In the genomic region with DNA sequence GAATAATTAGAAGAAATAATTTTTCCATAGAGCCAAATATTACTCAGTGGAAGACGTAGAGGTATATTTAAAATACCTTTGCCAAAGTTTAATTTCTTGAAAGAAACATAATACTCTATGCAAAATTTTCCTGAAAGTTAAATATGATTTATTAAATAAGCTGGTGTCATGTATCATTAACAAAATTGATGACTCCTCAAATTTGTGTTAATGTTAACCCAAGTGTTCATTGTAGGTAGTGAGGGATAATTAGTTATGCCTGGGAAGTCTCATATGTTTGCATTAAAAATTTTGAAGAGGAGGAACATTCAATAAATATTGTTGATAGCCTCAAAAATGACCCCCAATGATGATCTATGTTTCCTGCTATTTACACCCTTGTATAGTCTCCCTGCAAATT, we compare ENCODE assay signal across 37 cellular contexts.
"Had no signal": no experiment of that assay in that cellular context is flagged by ENCODE, and none has a peak within 500 bp of the region (broad histone marks: within the 10 kb centered on the region; RNA-seq: fewer than 3 reads in every experiment).

No MANE protein-coding gene starts in this region.

- H3K4me1 Mint-ChIP-seq: activated B cell treated with CpG ODN at 0.5 μM for 24 hours; activated CD4-positive, alpha-beta T cell treated with anti-CD3 and anti-CD28 coated beads, Interleukin-2, amount 10 ng/mL, durations not matched to agents 24 days and 14 days; activated naive CD4-positive, alpha-beta T cell treated with anti-CD3 and anti-CD28 coated beads, Interleukin-2, amount 10 ng/mL, durations not matched to agents 7 days and 5 days; activated naive CD4-positive, alpha-beta T cell treated with anti-CD3 and anti-CD28 coated beads, Interleukin-2, amount 50 U/mL, for 24 hours; activated naive CD8-positive, alpha-beta T cell treated with anti-CD3 and anti-CD28 coated beads, Interleukin-2, amount 10 ng/mL, durations not matched to agents 7 days and 5 days; activated naive CD8-positive, alpha-beta T cell treated with anti-CD3 and anti-CD28 coated beads, Interleukin-2, amount 50 U/mL, for 24 hours; activated T-helper 17 cell treated with anti-CD3 and anti-CD28 coated beads, Interleukin-2, amount 50 U/mL, for 72 hours had no signal

- H3K36me3 ChIP-seq: ascending aorta, brain microvascular endothelial cell, breast epithelium had no signal

- H3K9me3 Mint-ChIP-seq: activated CD4-positive, alpha-beta memory T cell treated with anti-CD3 and anti-CD28 coated beads for 36 hours; activated CD4-positive, alpha-beta T cell treated with anti-CD3 and anti-CD28 coated beads, Interleukin-2, amount 10 ng/mL, durations not matched to agents 24 days and 14 days; activated CD8-positive, alpha-beta T cell treated with anti-CD3 and anti-CD28 coated beads for 36 hours; activated naive CD4-positive, alpha-beta T cell treated with anti-CD3 and anti-CD28 coated beads, Interleukin-2, amount 50 U/mL, for 24 hours; activated naive CD8-positive, alpha-beta T cell treated with anti-CD3 and anti-CD28 coated beads, Interleukin-2, amount 10 ng/mL, durations not matched to agents 7 days and 5 days; activated naive CD8-positive, alpha-beta T cell treated with anti-CD3 and anti-CD28 coated beads, Interleukin-2, amount 50 U/mL, for 24 hours; activated T-cell treated with anti-CD3 and anti-CD28 coated beads, Interleukin-2, amount 50 U/mL, for 4 hours; activated T-cell treated with anti-CD3 and anti-CD28 coated beads, Interleukin-2, amount 50 U/mL, for 72 hours; activated T-helper 1 cell treated with anti-CD3 and anti-CD28 coated beads, Interleukin-12 subunit alpha, Interleukin-12 subunit beta, Interleukin-2, Interleukin-4 antibody, amounts not matched to agents 30 ng/mL and 10 ng/mL and 1 ng/mL, durations not matched to agents 14 hours and 24 hours and 36 hours; activated T-helper 17 cell treated with anti-CD3 and anti-CD28 coated beads, Interleukin-2, amount 50 U/mL, for 72 hours; T-helper 1 cell treated with Interleukin-12 subunit alpha and Interleukin-12 subunit beta and Interleukin-4 antibody, amounts not matched to agents 30 μg/mL and 1 μg/mL, for 36 hours; T-helper 2 cell treated with Interferon-gamma antibody and Interleukin-4, amounts not matched to agents 5 μg/mL and 100 μg/mL, for 36 hours had no signal

- H3K4me3 Mint-ChIP-seq: activated B cell treated with CpG ODN at 0.5 μM for 24 hours; activated CD4-positive, alpha-beta memory T cell treated with anti-CD3 and anti-CD28 coated beads for 36 hours; activated CD4-positive, alpha-beta T cell treated with anti-CD3 and anti-CD28 coated beads, Interleukin-2, amount 10 ng/mL, durations not matched to agents 24 days and 14 days; activated CD8-positive, alpha-beta T cell treated with anti-CD3 and anti-CD28 coated beads for 36 hours; activated naive CD4-positive, alpha-beta T cell treated with anti-CD3 and anti-CD28 coated beads, Interleukin-2, amount 10 ng/mL, durations not matched to agents 7 days and 5 days; activated naive CD4-positive, alpha-beta T cell treated with anti-CD3 and anti-CD28 coated beads, Interleukin-2, amount 50 U/mL, for 24 hours; activated naive CD8-positive, alpha-beta T cell; activated naive CD8-positive, alpha-beta T cell treated with anti-CD3 and anti-CD28 coated beads, Interleukin-2, amount 10 ng/mL, durations not matched to agents 7 days and 5 days; activated naive CD8-positive, alpha-beta T cell treated with anti-CD3 and anti-CD28 coated beads, Interleukin-2, amount 50 U/mL, for 24 hours; activated T-cell treated with anti-CD3 and anti-CD28 coated beads, Interleukin-2, amount 50 U/mL, for 4 hours; activated T-cell treated with anti-CD3 and anti-CD28 coated beads, Interleukin-2, amount 50 U/mL, for 72 hours; activated T-helper 1 cell treated with anti-CD3 and anti-CD28 coated beads, Interleukin-12 subunit alpha, Interleukin-12 subunit beta, Interleukin-2, Interleukin-4 antibody, amounts not matched to agents 30 ng/mL and 10 ng/mL and 1 ng/mL, durations not matched to agents 14 hours and 24 hours and 36 hours; activated T-helper 17 cell treated with anti-CD3 and anti-CD28 coated beads, Interleukin-2, amount 50 U/mL, for 72 hours; T-helper 1 cell treated with Interleukin-12 subunit alpha and Interleukin-12 subunit beta and Interleukin-4 antibody, amounts not matched to agents 30 μg/mL and 1 μg/mL, for 36 hours; T-helper 2 cell treated with Interferon-gamma antibody and Interleukin-4, amounts not matched to agents 5 μg/mL and 100 μg/mL, for 36 hours had no signal

- H3K36me3 Mint-ChIP-seq: activated CD4-positive, alpha-beta memory T cell treated with anti-CD3 and anti-CD28 coated beads for 36 hours; activated naive CD4-positive, alpha-beta T cell treated with anti-CD3 and anti-CD28 coated beads, Interleukin-2, amount 10 ng/mL, durations not matched to agents 7 days and 5 days; activated naive CD4-positive, alpha-beta T cell treated with anti-CD3 and anti-CD28 coated beads, Interleukin-2, amount 50 U/mL, for 24 hours; activated naive CD8-positive, alpha-beta T cell; activated naive CD8-positive, alpha-beta T cell treated with anti-CD3 and anti-CD28 coated beads, Interleukin-2, amount 10 ng/mL, durations not matched to agents 7 days and 5 days had no signal

- FAIRE-seq: TTC549 had no signal

- DNase-seq: activated B cell treated with CpG ODN at 0.5 μM for 24 hours; activated CD4-positive, alpha-beta memory T cell treated with anti-CD3 and anti-CD28 coated beads for 36 hours; activated CD4-positive, alpha-beta T cell treated with anti-CD3 and anti-CD28 coated beads for 4 hours; activated CD4-positive, alpha-beta T cell treated with anti-CD3 and anti-CD28 coated beads, Interleukin-2, amount 10 ng/mL, durations not matched to agents 24 days and 14 days; activated CD4-positive, alpha-beta T cell treated with anti-CD3 and anti-CD28 coated beads, Interleukin-2, amount 50 U/mL, for 1 hour; activated CD4-positive, alpha-beta T cell treated with anti-CD3 and anti-CD28 coated beads, Interleukin-2, amount 50 U/mL, for 4 hours; activated CD4-positive, CD25-positive, alpha-beta regulatory T cell treated with anti-CD3 and anti-CD28 coated beads, Interleukin-2, amount 50 U/mL, for 72 hours; activated CD8-positive, alpha-beta memory T cell treated with anti-CD3 and anti-CD28 coated beads, Interleukin-2, amount 50 U/mL, for 4 hours; activated CD8-positive, alpha-beta T cell treated with anti-CD3 and anti-CD28 coated beads for 36 hours; activated effector memory CD4-positive, alpha-beta T cell treated with anti-CD3 and anti-CD28 coated beads, Interleukin-2, amount 50 U/mL, for 16 hours; activated gamma-delta T cell treated with Interleukin-2 at 50 U/mL for 16 hours; activated naive CD4-positive, alpha-beta T cell treated with anti-CD3 and anti-CD28 coated beads, Interleukin-2, amount 10 ng/mL, durations not matched to agents 7 days and 5 days; activated naive CD4-positive, alpha-beta T cell treated with Interleukin-2 at 50 U/mL for 16 hours; activated naive CD8-positive, alpha-beta T cell treated with anti-CD3 and anti-CD28 coated beads, Interleukin-2, amount 10 ng/mL, durations not matched to agents 7 days and 5 days; activated naive CD8-positive, alpha-beta T cell treated with anti-CD3 and anti-CD28 coated beads, Interleukin-2, amount 50 U/mL, for 24 hours; activated T-cell treated with anti-CD3 and anti-CD28 coated beads for 4 hours; activated T-cell treated with anti-CD3 and anti-CD28 coated beads, Interleukin-2, amount 50 U/mL, for 1 hour; activated T-cell treated with anti-CD3 and anti-CD28 coated beads, Interleukin-2, amount 50 U/mL, for 4 hours; activated T-cell treated with anti-CD3 and anti-CD28 coated beads, Interleukin-2, amount 50 U/mL, for 72 hours; amygdala; anterior cingulate cortex; body of pancreas; brain microvascular endothelial cell; central memory CD4-positive, alpha-beta T cell; T-helper 1 cell; T-helper 2 cell; T-helper 9 cell had no signal

- H3K27ac Mint-ChIP-seq: activated B cell treated with CpG ODN at 0.5 μM for 24 hours; activated CD4-positive, alpha-beta memory T cell treated with anti-CD3 and anti-CD28 coated beads for 36 hours; activated CD4-positive, alpha-beta T cell treated with anti-CD3 and anti-CD28 coated beads, Interleukin-2, amount 10 ng/mL, durations not matched to agents 24 days and 14 days; activated CD8-positive, alpha-beta T cell treated with anti-CD3 and anti-CD28 coated beads for 36 hours; activated naive CD4-positive, alpha-beta T cell treated with anti-CD3 and anti-CD28 coated beads, Interleukin-2, amount 10 ng/mL, durations not matched to agents 7 days and 5 days; activated naive CD4-positive, alpha-beta T cell treated with anti-CD3 and anti-CD28 coated beads, Interleukin-2, amount 50 U/mL, for 24 hours; activated naive CD8-positive, alpha-beta T cell; activated naive CD8-positive, alpha-beta T cell treated with anti-CD3 and anti-CD28 coated beads, Interleukin-2, amount 10 ng/mL, durations not matched to agents 7 days and 5 days; activated naive CD8-positive, alpha-beta T cell treated with anti-CD3 and anti-CD28 coated beads, Interleukin-2, amount 50 U/mL, for 24 hours; activated T-cell treated with anti-CD3 and anti-CD28 coated beads, Interleukin-2, amount 50 U/mL, for 72 hours; activated T-helper 1 cell treated with anti-CD3 and anti-CD28 coated beads, Interleukin-12 subunit alpha, Interleukin-12 subunit beta, Interleukin-2, Interleukin-4 antibody, amounts not matched to agents 30 ng/mL and 10 ng/mL and 1 ng/mL, durations not matched to agents 14 hours and 24 hours and 36 hours; activated T-helper 17 cell treated with anti-CD3 and anti-CD28 coated beads, Interleukin-2, amount 50 U/mL, for 72 hours; T-helper 1 cell treated with Interleukin-12 subunit alpha and Interleukin-12 subunit beta and Interleukin-4 antibody, amounts not matched to agents 30 μg/mL and 1 μg/mL, for 36 hours; T-helper 2 cell treated with Interferon-gamma antibody and Interleukin-4, amounts not matched to agents 5 μg/mL and 100 μg/mL, for 36 hours had no signal

- H3K4me3 ChIP-seq: ascending aorta, body of pancreas, breast epithelium had no signal

- H3K27me3 ChIP-seq: ascending aorta, body of pancreas, brain microvascular endothelial cell had no signal

- H3K27ac ChIP-seq: ascending aorta, body of pancreas, brain microvascular endothelial cell, breast epithelium, VCaP had no signal

- H3K27me3 Mint-ChIP-seq: activated B cell treated with CpG ODN at 0.5 μM for 24 hours; activated CD4-positive, alpha-beta memory T cell treated with anti-CD3 and anti-CD28 coated beads for 36 hours; activated CD4-positive, alpha-beta T cell treated with anti-CD3 and anti-CD28 coated beads, Interleukin-2, amount 10 ng/mL, durations not matched to agents 24 days and 14 days; activated CD8-positive, alpha-beta T cell treated with anti-CD3 and anti-CD28 coated beads for 36 hours; activated naive CD4-positive, alpha-beta T cell treated with anti-CD3 and anti-CD28 coated beads, Interleukin-2, amount 10 ng/mL, durations not matched to agents 7 days and 5 days; activated naive CD8-positive, alpha-beta T cell; activated naive CD8-positive, alpha-beta T cell treated with anti-CD3 and anti-CD28 coated beads, Interleukin-2, amount 10 ng/mL, durations not matched to agents 7 days and 5 days; activated naive CD8-positive, alpha-beta T cell treated with anti-CD3 and anti-CD28 coated beads, Interleukin-2, amount 50 U/mL, for 24 hours; activated T-helper 17 cell treated with anti-CD3 and anti-CD28 coated beads, Interleukin-2, amount 50 U/mL, for 72 hours had no signal

- ATAC-seq: activated CD8-positive, alpha-beta T cell treated with anti-CD3 and anti-CD28 coated beads for 36 hours; activated naive CD8-positive, alpha-beta T cell treated with anti-CD3 and anti-CD28 coated beads, Interleukin-2, amount 50 U/mL, for 24 hours; activated T-cell treated with anti-CD3 and anti-CD28 coated beads, Interleukin-2, amount 50 U/mL, for 4 hours; activated T-cell treated with anti-CD3 and anti-CD28 coated beads, Interleukin-2, amount 50 U/mL, for 72 hours; activated T-helper 17 cell treated with anti-CD3 and anti-CD28 coated beads, Interleukin-2, amount 50 U/mL, for 72 hours; body of pancreas had no signal

- H3K9me3 ChIP-seq: ascending aorta, body of pancreas, breast epithelium had no signal

- H3K4me1 ChIP-seq: ascending aorta, body of pancreas, breast epithelium had no signal
